ENCODE assay signal across 8 cellular contexts in genomic region chr22:30310881-30311771, GRCh38. TPM values are rescaled to one million over a fixed set of nuclear protein-coding genes. Genes with fewer than 3 reads are reported as not detected.
A peak's percentile ranks its signal among the peaks of the same experiment; 100 is the strongest.
DNase-seq lines count a peak whose midpoint lies in the region; ATAC-seq, FAIRE-seq and TF ChIP-seq lines count a peak whose summit lies in the region.

No MANE protein-coding gene starts in this region.

- CTCF ChIA-PET in CD4-positive, alpha-beta T cell (lab: Charles Lee), result interaction anchor here (0.9 kb wide), 1 partner anchor 23 kb away, joined by 8 read pairs; no protein-coding TSS in a partner anchor

- TF ChIP-seq CTCF in CD4-positive, alpha-beta T cell (IDR thresholded peaks at IDR 0.05), result no peak
- no peak for TF ChIP-seq CTCF in fibroblast of the aortic adventitia (IDR thresholded peaks at IDR 0.05; ENCODE audit: insufficient read depth, low read length)
- no peak for TF ChIP-seq CTCF in pancreas (IDR thresholded peaks at IDR 0.05)

- POLR2A ChIA-PET in CD4-positive, alpha-beta T cell (lab: Charles Lee), result interaction anchor here (1.5 to 11.8 kb wide), 6 partner anchors 13 to 113 kb away, joined by 7 to 290 read pairs (median 53); partner anchors contain the start of genes CASTOR1, CCDC157, SF3A1 and TBC1D10A

- peak overlapping the region; percentile 62 for H3K27ac ChIP-seq in CD4-positive, alpha-beta T cell (ENCODE audit: low read depth, low read length)
- H3K27ac ChIP-seq in pancreas, result peak overlapping the region; percentile 74 to 91 (median 82)

- FAIRE-seq in RCC 7860 (lab: Jason Lieb, UNC) (peak; percentile 88), pancreas (lab: Jason Lieb, UNC) (no peak)

- H3K4me3 Mint-ChIP-seq in CD4-positive, alpha-beta T cell, result peak overlapping the region; percentile 18

- peaks cover 94% of the 10 kb centered on the region for H3K4me1 Mint-ChIP-seq in CD4-positive, alpha-beta T cell (ENCODE audit: low read depth)

- intact Hi-C loops in CD4-positive, alpha-beta T cell (cut with DNase I, micrococcal nuclease), result loop anchor here in 1 of 2 experiments (2.0 kb wide), 1 partner anchor 14 kb away; no protein-coding TSS in a partner anchor
- intact Hi-C loops in pancreas (cut with DNase I), result no loop called here

- H3K27me3 ChIP-seq in CD4-positive, alpha-beta T cell (ENCODE audit: control insufficient read depth, insufficient read depth, low read length), result no peaks in the 10 kb centered on the region
- H3K27me3 ChIP-seq in pancreas, result no peaks in the 10 kb centered on the region

- peaks cover 31 to 51% (median 42%) of the 10 kb centered on the region in 3 donors for H3K4me1 ChIP-seq in pancreas

- H3K9me3 Mint-ChIP-seq in CD4-positive, alpha-beta T cell, result no peaks in the 10 kb centered on the region

- peak overlapping the region; percentile 83 for H3K27ac Mint-ChIP-seq in CD4-positive, alpha-beta T cell

- H3K9me3 ChIP-seq in CD4-positive, alpha-beta T cell (ENCODE audit: control insufficient read depth, low read length), result no peaks in the 10 kb centered on the region
- no peaks in the 10 kb centered on the region for H3K9me3 ChIP-seq in pancreas

- DNase-seq in CD4-positive, alpha-beta T cell, result no peak
- DNase-seq in RCC 7860 (ENCODE audit: low spot score) (peak; percentile 87), fibroblast of the aortic adventitia (ENCODE audit: low read depth) (peak; percentile 95), pancreas (peak; percentile 75 to 92 (median 86)), NCI-H1417 treated with DMSO at 0.1 percent for 48 hours (lab: John Stamatoyannopoulos, UW) (no peak), NCI-H1092 (lab: John Stamatoyannopoulos, UW) (no peak)
- no peak for DNase-seq in activated CD4-positive, CD25-positive, alpha-beta regulatory T cell (lab: John Stamatoyannopoulos, UW)

- H3K27me3 Mint-ChIP-seq in CD4-positive, alpha-beta T cell, result no peaks in the 10 kb centered on the region

- H3K36me3 Mint-ChIP-seq in CD4-positive, alpha-beta T cell (ENCODE audit: low read depth), result peaks cover 26% of the 10 kb centered on the region

- peak overlapping the region; percentile 33 for H3K4me3 ChIP-seq in fibroblast of the aortic adventitia (ENCODE audit: low read depth, low read length)
- no peak overlapping the region for H3K4me3 ChIP-seq in pancreas

- no peak for ATAC-seq in CD4-positive, alpha-beta T cell (ENCODE audit: poor library complexity)
- ATAC-seq in pancreas (peak; percentile 86 to 91 (median 90)), GM21717 (IDR thresholded peaks at IDR 0.05; ENCODE audit: unreplicated experiment) (no peak)

- 18 to 29% methylated on average over 7 to 8 of the region's 8 CpGs for WGBS in pancreas, 2 donors

- H3K36me3 ChIP-seq in pancreas, result no peaks in the 10 kb centered on the region

RNA-seq across cellular contexts. Expression of gene TBC1D10A, which starts 15.6 kb away (rescaled TPM):
- 10 to 100 TPM; 38.9 to 41.8 TPM for total RNA-seq in CD4-positive, alpha-beta T cell
- 12.9 and 24.1 TPM in 2 replicates for total RNA-seq in fibroblast of the aortic adventitia (ENCODE audit: low replicate concordance)
- 10 to 100 TPM in 1 of 6 donors, 1 to 10 TPM in 5; 4.0 to 14.1 (median 7.4) TPM for total RNA-seq in pancreas
- polyA plus RNA-seq in pancreas, result 10 to 100 TPM; 12.4 to 19.4 TPM

RNA-seq across cellular contexts. Expression of gene CASTOR1, which starts 21.8 kb away (rescaled TPM):
- total RNA-seq in CD4-positive, alpha-beta T cell, result 1 to 10 TPM; 7.9 to 8.8 TPM
- 0.16 and 4.9 TPM in 2 replicates for total RNA-seq in fibroblast of the aortic adventitia (ENCODE audit: low replicate concordance)
- 1 to 10 TPM; 1.8 to 7.3 (median 3.8) TPM for total RNA-seq in pancreas
- polyA plus RNA-seq in pancreas, result 1 to 10 TPM; 7.3 to 8.3 TPM

RNA-seq across cellular contexts. Expression of gene OSM, which starts 44.5 kb away (rescaled TPM):
- 10 to 100 TPM; 13.9 to 16.7 TPM for total RNA-seq in CD4-positive, alpha-beta T cell
- not detected in 2 replicates for total RNA-seq in fibroblast of the aortic adventitia (ENCODE audit: low replicate concordance)
- total RNA-seq in pancreas, result 1 to 10 TPM in 2 of 6 donors, under 1 TPM in 3, not detected in 1; 0.13 to 1.5 (median 0.38) TPM
- polyA plus RNA-seq in pancreas, result under 1 TPM; 0.23 to 0.26 TPM

RNA-seq across cellular contexts. Expression of gene SF3A1, which starts 45.6 kb away (rescaled TPM):
- total RNA-seq in CD4-positive, alpha-beta T cell, result 100 to 1,000 TPM; 335 to 388 TPM
- 40.8 and 43.7 TPM in 2 replicates for total RNA-seq in fibroblast of the aortic adventitia (ENCODE audit: low replicate concordance)
- 100 to 1,000 TPM in 1 of 6 donors, 10 to 100 TPM in 5; 77.2 to 102 (median 95.4) TPM for total RNA-seq in pancreas
- 10 to 100 TPM; 19.2 to 21.6 TPM for polyA plus RNA-seq in pancreas

RNA-seq across cellular contexts. Expression of gene CCDC157, which starts 45.7 kb away (rescaled TPM):
- total RNA-seq in CD4-positive, alpha-beta T cell, result 10 to 100 TPM in 1 of 2 experiments, 1 to 10 TPM in 1; 8.3 to 10.1 TPM
- total RNA-seq in fibroblast of the aortic adventitia (ENCODE audit: low replicate concordance) (1.2 and 2.6 TPM in 2 replicates), pancreas (1 to 10 TPM; 1.1 to 2.6 (median 1.2) TPM)
- polyA plus RNA-seq in pancreas, result 1 to 10 TPM; 5.3 to 8.2 TPM

Comparison
In these comparisons a context has a peak if more than half of its experiments do, and no peak if none do; other contexts are left out.
1. ATAC-seq: peak in pancreas (4 of 4); none in CD4-positive, alpha-beta T cell (single experiment) and GM21717 (single experiment).
2. DNase-seq: peak in RCC 7860 (single experiment), fibroblast of the aortic adventitia (single experiment) and pancreas (6 of 6); none in CD4-positive, alpha-beta T cell (0 of 10), NCI-H1417 treated with DMSO at 0.1 percent for 48 hours (single experiment), activated CD4-positive, CD25-positive, alpha-beta regulatory T cell (0 of 4) and NCI-H1092 (single experiment).
3. RNA of gene OSM, which starts 44.5 kb away (total RNA-seq): 13.9 to 16.7 TPM in CD4-positive, alpha-beta T cell; 0.13 to 1.5 TPM in pancreas and not detected in fibroblast of the aortic adventitia; every median in the first group is over 4 times any median in the second.